Comparison of ENCODE assay signal across 11 cellular contexts in the genomic region with DNA sequence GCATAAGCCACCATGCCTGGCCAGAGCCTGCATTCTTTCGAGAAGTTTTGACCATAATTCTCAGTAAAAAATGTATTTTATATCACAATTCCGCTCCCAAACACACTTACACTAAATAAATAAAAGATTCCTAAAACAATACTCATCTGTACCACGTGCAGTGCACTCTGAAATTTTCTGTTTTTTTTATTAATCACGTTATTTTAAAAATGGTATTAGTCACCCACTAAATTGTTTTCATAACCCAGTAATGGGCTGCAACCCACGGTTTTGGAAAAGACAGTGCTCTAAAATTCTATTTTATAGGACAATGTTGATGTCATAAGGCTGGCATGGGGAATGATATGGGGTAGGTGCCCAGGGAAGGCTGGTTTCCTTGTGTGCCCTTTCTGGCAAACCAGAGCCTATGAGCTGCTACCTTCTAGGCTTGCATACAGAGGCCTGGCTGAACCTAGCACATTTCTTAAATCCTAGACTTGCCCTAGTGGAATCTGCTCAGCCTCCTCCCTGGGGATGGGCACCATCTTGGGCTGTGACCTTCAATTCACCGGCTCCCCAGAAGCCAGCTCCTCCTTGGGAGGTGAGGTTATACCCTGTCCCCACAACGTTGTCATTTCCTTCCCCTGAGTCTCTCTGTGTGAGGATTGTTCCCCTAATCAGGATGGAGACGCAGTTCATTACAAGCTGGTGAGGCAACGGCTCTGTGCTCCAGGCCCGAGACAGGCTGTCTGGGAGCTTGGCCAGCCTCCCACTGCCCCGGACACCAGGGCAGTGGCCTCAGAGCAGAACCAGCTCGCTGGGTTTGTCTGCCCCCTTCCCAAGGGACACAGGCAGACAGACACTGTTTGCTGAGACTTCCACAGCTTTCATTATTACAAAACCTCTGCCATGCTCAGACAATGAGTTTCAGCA.
DNase-seq lines count a peak whose midpoint lies in the region; ATAC-seq and TF ChIP-seq lines count a peak whose summit lies in the region.
"Had no signal": no experiment of that assay in that cellular context is flagged by ENCODE, and none has a peak within 500 bp of the region (broad histone marks: within the 10 kb centered on the region; RNA-seq: fewer than 3 reads in every experiment).

No MANE protein-coding gene starts in this region.

- no peak for TF ChIP-seq CTCF in chondrocyte (IDR thresholded peaks at IDR 0.05)
- no peak for TF ChIP-seq CTCF in thoracic aorta (IDR thresholded peaks at IDR 0.05)

- no peaks in the 10 kb centered on the region for H3K9me3 ChIP-seq in thoracic aorta

- peaks cover 71% of the 10 kb centered on the region for H3K4me1 Mint-ChIP-seq in chondrocyte (ENCODE audit: low read depth)
- H3K4me1 Mint-ChIP-seq: stimulated activated effector memory CD8-positive, alpha-beta T cell treated with anti-CD3 and anti-CD28 coated beads, Interleukin-12 subunit alpha, Interleukin-12 subunit beta, amount 100 ng/mL, for 72 hours had no signal

- H3K27me3 ChIP-seq in thoracic aorta (replicated peaks; ENCODE audit: insufficient read depth) = no peaks in the 10 kb centered on the region

- H3K9me3 Mint-ChIP-seq in chondrocyte (ENCODE audit: low read depth) = no peaks in the 10 kb centered on the region
- H3K9me3 Mint-ChIP-seq: stimulated activated effector memory CD8-positive, alpha-beta T cell treated with anti-CD3 and anti-CD28 coated beads, Interleukin-12 subunit alpha, Interleukin-12 subunit beta, amount 100 ng/mL, for 72 hours had no signal

- peak overlapping the region; percentile 24 for H3K4me3 Mint-ChIP-seq in chondrocyte (ENCODE audit: unreplicated experiment)
- H3K4me3 Mint-ChIP-seq: stimulated activated effector memory CD8-positive, alpha-beta T cell treated with anti-CD3 and anti-CD28 coated beads, Interleukin-12 subunit alpha, Interleukin-12 subunit beta, amount 100 ng/mL, for 72 hours had no signal

- peak; percentile 88 for DNase-seq in HS-5 (ENCODE audit: low read depth)
- no peak for DNase-seq in chondrocyte (ENCODE audit: low spot score)
- DNase-seq in left lobe of liver (ENCODE audit: low spot score) = peak; percentile 85
- DNase-seq in thoracic aorta (ENCODE audit: low spot score) = peak; percentile 61
- no peak for DNase-seq in SK-N-DZ (ENCODE audit: low spot score)
- DNase-seq in SIG-M5 (lab: John Stamatoyannopoulos, UW) = no peak
- DNase-seq: NCI-H2107 had no signal

- peak overlapping the region; percentile 61 for H3K4me3 ChIP-seq in thoracic aorta
- H3K4me3 ChIP-seq: cardiac muscle cell had no signal

- no peaks in the 10 kb centered on the region for H3K36me3 ChIP-seq in thoracic aorta
- H3K36me3 ChIP-seq: cardiac muscle cell had no signal

- H3K36me3 Mint-ChIP-seq in chondrocyte (ENCODE audit: low read depth) = no peaks in the 10 kb centered on the region
- H3K36me3 Mint-ChIP-seq: stimulated activated effector memory CD8-positive, alpha-beta T cell treated with anti-CD3 and anti-CD28 coated beads, Interleukin-12 subunit alpha, Interleukin-12 subunit beta, amount 100 ng/mL, for 72 hours had no signal

- peaks cover 31 to 71% of the 10 kb centered on the region in 2 donors for H3K4me1 ChIP-seq in thoracic aorta (ENCODE audit: control insufficient read depth in 1 of 2, low read depth in 2 of 2)

- ATAC-seq in left lobe of liver = peak; percentile 98
- ATAC-seq in thoracic aorta (ENCODE audit: insufficient number of reproducible peaks, low FRiP score, low read depth) = peak; percentile 90
- no peak for ATAC-seq in HG02885 (IDR thresholded peaks at IDR 0.05; ENCODE audit: poor library complexity, unreplicated experiment)
- ATAC-seq in GM21526 (IDR thresholded peaks at IDR 0.05; ENCODE audit: low FRiP score, unreplicated experiment) = no peak
- ATAC-seq: stimulated activated effector memory CD8-positive, alpha-beta T cell treated with anti-CD3 and anti-CD28 coated beads, Interleukin-12 subunit alpha, Interleukin-12 subunit beta, amount 100 ng/mL, for 72 hours had no signal

- H3K27me3 Mint-ChIP-seq in chondrocyte (ENCODE audit: low read depth) = no peaks in the 10 kb centered on the region

- peak overlapping the region; percentile 99 for H3K27ac Mint-ChIP-seq in chondrocyte (ENCODE audit: unreplicated experiment)
- H3K27ac Mint-ChIP-seq: stimulated activated effector memory CD8-positive, alpha-beta T cell treated with anti-CD3 and anti-CD28 coated beads, Interleukin-12 subunit alpha, Interleukin-12 subunit beta, amount 100 ng/mL, for 72 hours had no signal

- peak overlapping the region; percentile 90 for H3K27ac ChIP-seq in thoracic aorta
- H3K27ac ChIP-seq: cardiac muscle cell had no signal

Comparison
In these comparisons a context has a peak if more than half of its experiments do, and no peak if none do; other contexts are left out.
1. DNase-seq: peak in HS-5 (single experiment), left lobe of liver (single experiment) and thoracic aorta (single experiment); none in chondrocyte (single experiment), SK-N-DZ (single experiment) and SIG-M5 (single experiment).
2. ATAC-seq: peak in left lobe of liver (single experiment) and thoracic aorta (single experiment); none in HG02885 (single experiment) and GM21526 (single experiment).